21 cellular contexts compared by ENCODE assay signal in genomic region chr4:22030321-22030720, GRCh38.
A peak's percentile ranks its signal among the peaks of the same experiment; 100 is the strongest.
DNase-seq lines count a peak whose midpoint lies in the region; ATAC-seq and TF ChIP-seq lines count a peak whose summit lies in the region.
"Had no signal": no experiment of that assay in that cellular context is flagged by ENCODE, and none has a peak within 500 bp of the region (broad histone marks: within the 10 kb centered on the region; RNA-seq: fewer than 3 reads in every experiment).

No MANE protein-coding gene starts in this region.

- H3K27me3 ChIP-seq in dorsolateral prefrontal cortex, result no peaks in the 10 kb centered on the region
- H3K27me3 ChIP-seq: gastroesophageal sphincter, right lobe of liver had no signal

- intact Hi-C loops in dorsolateral prefrontal cortex (cut with DNase I), result no loop called here

- peak overlapping the region; percentile 79 for H3K27ac ChIP-seq in 22Rv1
- peak overlapping the region in 35 of 59 donors; percentile 1 to 77 (median 57) for H3K27ac ChIP-seq in dorsolateral prefrontal cortex
- H3K27ac ChIP-seq: A549, gastroesophageal sphincter, KMS-11, right lobe of liver, WERI-Rb-1 had no signal

- CTCF ChIA-PET in GM10248 (lab: Yijun Ruan, JAX), result no interaction called here

- ATAC-seq in HG02610 (IDR thresholded peaks at IDR 0.05; ENCODE audit: unreplicated experiment) (no peak), HG03565 (IDR thresholded peaks at IDR 0.05; ENCODE audit: unreplicated experiment) (no peak)
- ATAC-seq: A549, gastroesophageal sphincter, right lobe of liver had no signal

- TF ChIP-seq CTCF in 22Rv1 (IDR thresholded peaks at IDR 0.05) (no peak), dorsolateral prefrontal cortex (IDR thresholded peaks at IDR 0.05 in 54 of 56, conservative IDR thresholded peaks at IDR 0.05 in 2 of 56; ENCODE audit: low read depth in 1 of 56, partially characterized antibody in 56 of 56) (no peak), GM10248 (IDR thresholded peaks at IDR 0.05; ENCODE audit: control extremely low read depth, extremely low read depth, low read depth, missing control alignments) (no peak)

- no peak overlapping the region for H3K4me3 ChIP-seq in dorsolateral prefrontal cortex
- H3K4me3 ChIP-seq: A549, gastroesophageal sphincter, right lobe of liver had no signal

- peak; percentile 73 for DNase-seq in NCI-H1092 (lab: John Stamatoyannopoulos, UW)
- peak; percentile 1 for DNase-seq in NCI-H510A (lab: John Stamatoyannopoulos, UW)
- DNase-seq in dorsolateral prefrontal cortex, result peak in 1 of 10 donors; percentile 61
- no peak for DNase-seq in activated CD4-positive, CD25-positive, alpha-beta regulatory T cell (lab: John Stamatoyannopoulos, UW)
- no peak for DNase-seq in GM10248 (ENCODE audit: extremely low spot score)
- DNase-seq: activated CD4-positive, alpha-beta T cell treated with anti-CD3 and anti-CD28 coated beads, Interleukin-2, amount 50 U/mL, for 1 hour; anterior cingulate cortex; cortex of kidney; NCI-H1694 treated with DMSO at 0.1 percent for 48 hours; NCI-H446 treated with DMSO at 0.1 percent for 48 hours; right lobe of liver; stimulated activated CD4-positive, alpha-beta T cell treated with anti-CD3 and anti-CD28 coated beads, Interleukin-12 subunit alpha, Interleukin-12 subunit beta, amount 100 ng/mL, for 4 hours; stimulated activated CD4-positive, alpha-beta T cell treated with anti-CD3 and anti-CD28 coated beads, Interleukin-4, amount 100 ng/mL, for 4 hours; stimulated activated naive CD4-positive, alpha-beta T cell; WERI-Rb-1 had no signal

- POLR2A ChIA-PET in GM10248 (lab: Yijun Ruan, JAX), result no interaction called here

Comparison
In these comparisons a context has a peak if more than half of its experiments do, and no peak if none do; other contexts are left out.
1. DNase-seq: peak in NCI-H1092 (single experiment) and NCI-H510A (single experiment); none in activated CD4-positive, CD25-positive, alpha-beta regulatory T cell (0 of 4) and GM10248 (single experiment).